In the genomic region with DNA sequence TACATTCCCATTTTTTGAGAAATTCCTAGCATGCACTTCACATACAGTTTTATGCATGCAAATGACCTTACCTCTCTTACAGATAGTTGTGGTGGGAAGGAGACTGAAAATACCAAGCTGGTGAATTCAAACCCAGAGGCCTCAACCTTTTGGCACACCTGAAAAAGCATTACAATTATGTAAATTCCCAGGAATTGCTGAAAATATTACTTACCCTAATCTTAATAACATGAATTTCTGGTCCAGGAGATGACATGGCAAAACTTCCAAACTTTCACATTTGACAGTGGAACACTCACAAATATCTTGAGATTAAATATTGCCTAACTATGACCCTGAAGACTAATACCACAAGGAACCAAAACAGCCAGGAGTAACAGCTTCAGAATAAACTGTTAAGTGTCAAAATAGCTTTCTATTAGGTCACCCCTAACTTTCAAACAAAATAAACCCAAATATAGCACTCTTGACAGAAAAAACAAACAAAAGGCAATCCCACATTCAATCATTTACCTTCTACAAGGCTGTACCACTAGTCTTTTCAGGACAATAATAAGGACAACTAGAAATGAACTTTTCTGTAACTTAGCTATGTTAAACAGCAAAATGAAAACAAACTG, we compare ENCODE assay signal across 2 cellular contexts.
A peak's percentile ranks its signal among the peaks of the same experiment; 100 is the strongest.
TF ChIP-seq lines count a peak whose summit lies in the region.

No MANE protein-coding gene starts in this region.

TF ChIP-seq in HEK293, 187 proteins besides CTCF, POLR2A, EP300 and RAD21:
- TF ChIP-seq FEZF1 (tag by site-specific recombination; IDR thresholded peaks at IDR 0.05) (peak; percentile 52), ZNF404 (tag by site-specific recombination; IDR thresholded peaks at IDR 0.05) (no peak), TCF7L2 (IDR thresholded peaks at IDR 0.05; ENCODE audit: borderline replicate concordance, low read depth, low read length) (no peak), ZNF24 (tag by site-specific recombination; IDR thresholded peaks at IDR 0.05) (no peak)
- TF ChIP-seq, protein P1, sequence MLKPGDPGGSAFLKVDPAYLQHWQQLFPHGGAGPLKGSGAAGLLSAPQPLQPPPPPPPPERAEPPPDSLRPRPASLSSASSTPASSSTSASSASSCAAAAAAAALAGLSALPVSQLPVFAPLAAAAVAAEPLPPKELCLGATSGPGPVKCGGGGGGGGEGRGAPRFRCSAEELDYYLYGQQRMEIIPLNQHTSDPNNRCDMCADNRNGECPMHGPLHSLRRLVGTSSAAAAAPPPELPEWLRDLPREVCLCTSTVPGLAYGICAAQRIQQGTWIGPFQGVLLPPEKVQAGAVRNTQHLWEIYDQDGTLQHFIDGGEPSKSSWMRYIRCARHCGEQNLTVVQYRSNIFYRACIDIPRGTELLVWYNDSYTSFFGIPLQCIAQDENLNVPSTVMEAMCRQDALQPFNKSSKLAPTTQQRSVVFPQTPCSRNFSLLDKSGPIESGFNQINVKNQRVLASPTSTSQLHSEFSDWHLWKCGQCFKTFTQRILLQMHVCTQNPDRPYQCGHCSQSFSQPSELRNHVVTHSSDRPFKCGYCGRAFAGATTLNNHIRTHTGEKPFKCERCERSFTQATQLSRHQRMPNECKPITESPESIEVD (tag by site-specific recombination; IDR thresholded peaks at IDR 0.05): peak; percentile 27; the same call in 1 of the 2 replicates
- TF ChIP-seq, protein P2, sequence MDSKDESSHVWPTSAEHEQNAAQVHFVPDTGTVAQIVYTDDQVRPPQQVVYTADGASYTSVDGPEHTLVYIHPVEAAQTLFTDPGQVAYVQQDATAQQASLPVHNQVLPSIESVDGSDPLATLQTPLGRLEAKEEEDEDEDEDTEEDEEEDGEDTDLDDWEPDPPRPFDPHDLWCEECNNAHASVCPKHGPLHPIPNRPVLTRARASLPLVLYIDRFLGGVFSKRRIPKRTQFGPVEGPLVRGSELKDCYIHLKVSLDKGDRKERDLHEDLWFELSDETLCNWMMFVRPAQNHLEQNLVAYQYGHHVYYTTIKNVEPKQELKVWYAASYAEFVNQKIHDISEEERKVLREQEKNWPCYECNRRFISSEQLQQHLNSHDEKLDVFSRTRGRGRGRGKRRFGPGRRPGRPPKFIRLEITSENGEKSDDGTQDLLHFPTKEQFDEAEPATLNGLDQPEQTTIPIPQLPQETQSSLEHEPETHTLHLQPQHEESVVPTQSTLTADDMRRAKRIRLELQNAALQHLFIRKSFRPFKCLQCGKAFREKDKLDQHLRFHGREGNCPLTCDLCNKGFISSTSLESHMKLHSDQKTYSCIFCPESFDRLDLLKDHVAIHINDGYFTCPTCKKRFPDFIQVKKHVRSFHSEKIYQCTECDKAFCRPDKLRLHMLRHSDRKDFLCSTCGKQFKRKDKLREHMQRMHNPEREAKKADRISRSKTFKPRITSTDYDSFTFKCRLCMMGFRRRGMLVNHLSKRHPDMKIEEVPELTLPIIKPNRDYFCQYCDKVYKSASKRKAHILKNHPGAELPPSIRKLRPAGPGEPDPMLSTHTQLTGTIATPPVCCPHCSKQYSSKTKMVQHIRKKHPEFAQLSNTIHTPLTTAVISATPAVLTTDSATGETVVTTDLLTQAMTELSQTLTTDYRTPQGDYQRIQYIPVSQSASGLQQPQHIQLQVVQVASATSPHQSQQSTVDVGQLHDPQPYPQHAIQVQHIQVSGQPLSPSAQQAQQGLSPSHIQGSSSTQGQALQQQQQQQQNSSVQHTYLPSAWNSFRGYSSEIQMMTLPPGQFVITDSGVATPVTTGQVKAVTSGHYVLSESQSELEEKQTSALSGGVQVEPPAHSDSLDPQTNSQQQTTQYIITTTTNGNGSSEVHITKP (tag by site-specific recombination; IDR thresholded peaks at IDR 0.05): peak; percentile 45; the same call in 1 of the 2 replicates

TF ChIP-seq in GM12878, 131 proteins besides CTCF, POLR2A, EP300 and RAD21:
- TF ChIP-seq GABPA (IDR thresholded peaks at IDR 0.05; ENCODE audit: low read depth): no peak
- TF ChIP-seq SMAD1 (IDR thresholded peaks at IDR 0.05; ENCODE audit: low read depth, partially characterized antibody): no peak
- peak; percentile 80 for TF ChIP-seq MEF2B (IDR thresholded peaks at IDR 0.05; ENCODE audit: partially characterized antibody, poor library complexity, severe bottlenecking)
- 0 out of 4 replicates have a peak, but pooled peaks of 1 of the 2 experiments have one; percentile 11 for TF ChIP-seq IKZF2 (IDR thresholded peaks at IDR 0.05)
- TF ChIP-seq, protein P3, sequence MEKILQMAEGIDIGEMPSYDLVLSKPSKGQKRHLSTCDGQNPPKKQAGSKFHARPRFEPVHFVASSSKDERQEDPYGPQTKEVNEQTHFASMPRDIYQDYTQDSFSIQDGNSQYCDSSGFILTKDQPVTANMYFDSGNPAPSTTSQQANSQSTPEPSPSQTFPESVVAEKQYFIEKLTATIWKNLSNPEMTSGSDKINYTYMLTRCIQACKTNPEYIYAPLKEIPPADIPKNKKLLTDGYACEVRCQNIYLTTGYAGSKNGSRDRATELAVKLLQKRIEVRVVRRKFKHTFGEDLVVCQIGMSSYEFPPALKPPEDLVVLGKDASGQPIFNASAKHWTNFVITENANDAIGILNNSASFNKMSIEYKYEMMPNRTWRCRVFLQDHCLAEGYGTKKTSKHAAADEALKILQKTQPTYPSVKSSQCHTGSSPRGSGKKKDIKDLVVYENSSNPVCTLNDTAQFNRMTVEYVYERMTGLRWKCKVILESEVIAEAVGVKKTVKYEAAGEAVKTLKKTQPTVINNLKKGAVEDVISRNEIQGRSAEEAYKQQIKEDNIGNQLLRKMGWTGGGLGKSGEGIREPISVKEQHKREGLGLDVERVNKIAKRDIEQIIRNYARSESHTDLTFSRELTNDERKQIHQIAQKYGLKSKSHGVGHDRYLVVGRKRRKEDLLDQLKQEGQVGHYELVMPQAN (conservative IDR thresholded peaks at IDR 0.05): no peak
- peak; percentile 57 for TF ChIP-seq MEF2A (IDR thresholded peaks at IDR 0.05; ENCODE audit: insufficient read depth, low read depth, low read length)
- no peak for TF ChIP-seq SREBF1 (IDR thresholded peaks at IDR 0.05; ENCODE audit: low read length)
- peak; percentile 42; the same call in 1 of the 2 replicates for TF ChIP-seq ATF7 (IDR thresholded peaks at IDR 0.05; ENCODE audit: low read depth)
TF ChIP-seq in GM12878: peak in this region for 4.
